In genomic region chr19:13794752-13795589, GRCh38 we compare ENCODE assay signal across 8 cellular contexts. TPM values are rescaled to one million over a fixed set of nuclear protein-coding genes. Genes with fewer than 3 reads are reported as not detected.
DNase-seq lines count a peak whose midpoint lies in the region; TF ChIP-seq lines count a peak whose summit lies in the region.

TSS of gene ZSWIM4 (plus strand) at chr19:13795443. CDS start at chr19:13795649, 206 bp downstream.

- no peak within 1 kb of the TSS for H2BK5ac ChIP-seq in H9 (ENCODE audit: insufficient read length, low read length)

- H3K4me1 Mint-ChIP-seq in H9: peaks cover 15 to 17% of the 10 kb centered on the region in 2 experiments
- H3K4me1 Mint-ChIP-seq in nephron progenitor cell: peaks cover 24% of the 10 kb centered on the region
- peaks cover 35% of the 10 kb centered on the region for H3K4me1 Mint-ChIP-seq in stimulated activated naive CD8-positive, alpha-beta T cell treated with anti-CD3 and anti-CD28 coated beads, Interleukin-15, Interleukin-2, amounts not matched to agents 100 ng/mL and 50 ng/mL, for 24 hours (ENCODE audit: low read depth)

- H2BK120ac ChIP-seq in H9 (ENCODE audit: low read depth, low read length, poor library complexity, severe bottlenecking): no peak within 1 kb of the TSS

- H3K23me2 ChIP-seq in H9 (ENCODE audit: insufficient read length, low read depth, low read length, poor library complexity, severe bottlenecking): peaks cover 5% of the 10 kb centered on the region

- H3K27me3 Mint-ChIP-seq in H9 (ENCODE audit: low read depth) (no peaks in the 10 kb centered on the region), nephron progenitor cell (ENCODE audit: low read depth, poor library complexity) (peaks cover 3% of the 10 kb centered on the region)
- no peaks in the 10 kb centered on the region for H3K27me3 Mint-ChIP-seq in stimulated activated naive CD8-positive, alpha-beta T cell treated with anti-CD3 and anti-CD28 coated beads, Interleukin-15, Interleukin-2, amounts not matched to agents 100 ng/mL and 50 ng/mL, for 24 hours

- peak; percentile 41; the same call in 1 of the 2 replicates for TF ChIP-seq POLR2A in Raji (IDR thresholded peaks at IDR 0.05; ENCODE audit: insufficient read depth, low read depth, low read length)

- TF ChIP-seq CTCF in H9 (conservative IDR thresholded peaks at IDR 0.05) (no peak), nephron progenitor cell (IDR thresholded peaks at IDR 0.05) (no peak)

- H3K4me3 Mint-ChIP-seq in H9 (peak within 1 kb of the TSS; percentile 89 to 97), nephron progenitor cell (peak within 1 kb of the TSS; percentile 95)
- peak within 1 kb of the TSS; percentile 93 for H3K4me3 Mint-ChIP-seq in stimulated activated naive CD8-positive, alpha-beta T cell treated with anti-CD3 and anti-CD28 coated beads, Interleukin-15, Interleukin-2, amounts not matched to agents 100 ng/mL and 50 ng/mL, for 24 hours

- H3K79me1 ChIP-seq in H9 (ENCODE audit: insufficient read depth, low read depth, low read length, poor library complexity, severe bottlenecking): no peaks in the 10 kb centered on the region

- H3K36me3 Mint-ChIP-seq in H9 (ENCODE audit: insufficient read depth in 1 of 3, low read depth in 3 of 3) (peaks cover 0 to 11% (median 8%) of the 10 kb centered on the region in 3 experiments; a peak in 5 of 7 replicates), nephron progenitor cell (ENCODE audit: low read depth) (peaks cover 5% of the 10 kb centered on the region)
- H3K36me3 Mint-ChIP-seq in stimulated activated naive CD8-positive, alpha-beta T cell treated with anti-CD3 and anti-CD28 coated beads, Interleukin-15, Interleukin-2, amounts not matched to agents 100 ng/mL and 50 ng/mL, for 24 hours (ENCODE audit: low read depth): no peaks in the 10 kb centered on the region

- H3K18ac ChIP-seq in H9 (ENCODE audit: insufficient read length, low read depth, low read length): peak within 1 kb of the TSS; percentile 72

- no peak within 1 kb of the TSS for H4K5ac ChIP-seq in H9 (ENCODE audit: insufficient read length, low read depth, low read length)

- H3K27me3 ChIP-seq in H9 (ENCODE audit: insufficient read depth, low read length): no peaks in the 10 kb centered on the region

- no peak within 1 kb of the TSS for H2AFZ ChIP-seq in H9 (ENCODE audit: low read length)

- H3K14ac ChIP-seq in H9 (ENCODE audit: insufficient read depth, low read length): peak within 1 kb of the TSS; percentile 72

- no peak within 1 kb of the TSS for H3K23ac ChIP-seq in H9 (ENCODE audit: insufficient read length, low read depth, low read length)

- H3K27ac ChIP-seq in H9 (ENCODE audit: insufficient read length, low read depth, low read length): no peak within 1 kb of the TSS

- WGBS in H9 (ENCODE audit: extremely low coverage, insufficient read length, low lambda C conversion rate): no CpG with 5 or more reads among the region's 71 CpGs

- H2AK5ac ChIP-seq in H9 (ENCODE audit: insufficient read length, low read length): no peak within 1 kb of the TSS

- no peaks in the 10 kb centered on the region for H3K4me1 ChIP-seq in H9 (ENCODE audit: insufficient read depth, low read length)

- DNase-seq in ELR (ENCODE audit: low read depth): peak; percentile 100
- DNase-seq in H9: peak; percentile 100
- DNase-seq in M059J (ENCODE audit: low read depth): peak; percentile 100
- DNase-seq in activated effector memory CD4-positive, alpha-beta T cell treated with anti-CD3 and anti-CD28 coated beads, Interleukin-2, amount 50 U/mL, for 16 hours: peak; percentile 97
- peak; percentile 97 for DNase-seq in fibroblast of the conjunctiva (ENCODE audit: low read depth)
- peak; percentile 97 for DNase-seq in nephron progenitor cell

- no peak within 1 kb of the TSS; the same call in 1 of the 2 replicates for H3K4ac ChIP-seq in H9 (ENCODE audit: low read depth, low read length)

- H3K79me2 ChIP-seq in H9 (ENCODE audit: insufficient read depth, low read length): no peaks in the 10 kb centered on the region

- H4K20me1 ChIP-seq in H9 (ENCODE audit: control insufficient read depth, insufficient read depth, insufficient read length): no peaks in the 10 kb centered on the region

- H2BK12ac ChIP-seq in H9 (ENCODE audit: insufficient read length, low read depth, low read length): peak within 1 kb of the TSS; percentile 11

- H4K8ac ChIP-seq in H9 (replicated peaks; ENCODE audit: insufficient read length, low read depth, low read length): no peak within 1 kb of the TSS

- H3K9me3 Mint-ChIP-seq in H9: no peaks in the 10 kb centered on the region
- H3K9me3 Mint-ChIP-seq in nephron progenitor cell: no peaks in the 10 kb centered on the region
- H3K9me3 Mint-ChIP-seq in stimulated activated naive CD8-positive, alpha-beta T cell treated with anti-CD3 and anti-CD28 coated beads, Interleukin-15, Interleukin-2, amounts not matched to agents 100 ng/mL and 50 ng/mL, for 24 hours: no peaks in the 10 kb centered on the region

- no peak within 1 kb of the TSS for H3K56ac ChIP-seq in H9 (ENCODE audit: insufficient read length, low read depth, low read length)

- H3K9me3 ChIP-seq in H9 (ENCODE audit: control insufficient read depth, low read depth, low read length): no peaks in the 10 kb centered on the region

- H3K9ac ChIP-seq in H9 (ENCODE audit: extremely low read depth, insufficient read length, low read length): peak within 1 kb of the TSS; percentile 67

- H3T11ph ChIP-seq in H9 (ENCODE audit: low read length): no peak within 1 kb of the TSS

- no peak within 1 kb of the TSS for H4K91ac ChIP-seq in H9 (ENCODE audit: insufficient read length, low read depth, low read length)

- no peak within 1 kb of the TSS for H2BK20ac ChIP-seq in H9 (ENCODE audit: low read depth, low read length, poor library complexity, severe bottlenecking)

- no peak within 1 kb of the TSS; the same call in 1 of the 2 replicates for H2BK15ac ChIP-seq in H9 (ENCODE audit: low read depth, low read length)

- H3K27ac Mint-ChIP-seq in H9 (peak within 1 kb of the TSS; percentile 90 to 94 (median 93)), nephron progenitor cell (no peak within 1 kb of the TSS)
- H3K27ac Mint-ChIP-seq in stimulated activated naive CD8-positive, alpha-beta T cell treated with anti-CD3 and anti-CD28 coated beads, Interleukin-15, Interleukin-2, amounts not matched to agents 100 ng/mL and 50 ng/mL, for 24 hours: peak within 1 kb of the TSS; percentile 82

- H3K4me2 ChIP-seq in H9 (ENCODE audit: insufficient read depth, insufficient read length, low read length): peak within 1 kb of the TSS; percentile 83

RNA-seq across cellular contexts. Expression of gene ZSWIM4, which starts in this region (rescaled TPM):
- 50.7 and 53.1 TPM in 2 replicates for total RNA-seq in H9 (2021)
- 3.6 and 12.2 TPM in 2 replicates for total RNA-seq in M059J (2014; rRNA removed; shearing (Covaris generic))
